ENCODE assay signal across 9 cellular contexts in genomic region chr5:114360816-114361723, GRCh38. TPM values are rescaled to one million over a fixed set of nuclear protein-coding genes. Genes with fewer than 3 reads are reported as not detected.
A peak's percentile ranks its signal among the peaks of the same experiment; 100 is the strongest.
DNase-seq lines count a peak whose midpoint lies in the region; ATAC-seq and TF ChIP-seq lines count a peak whose summit lies in the region.
"Had no signal": no experiment of that assay in that cellular context is flagged by ENCODE, and none has a peak within 500 bp of the region (broad histone marks: within the 10 kb centered on the region; RNA-seq: fewer than 3 reads in every experiment).

No MANE protein-coding gene starts in this region.

- H3K27me3 Mint-ChIP-seq in endodermal cell (ENCODE audit: insufficient read depth) = peaks cover 30% of the 10 kb centered on the region
- peaks cover 21 to 44% of the 10 kb centered on the region in 2 donors for H3K27me3 Mint-ChIP-seq in CD8-positive, alpha-beta memory T cell

- POLR2A ChIA-PET in CD8-positive, alpha-beta memory T cell (lab: Charles Lee) = no interaction called here

- H3K27me3 ChIP-seq in GM06990 (replicated peaks; ENCODE audit: control insufficient read depth, insufficient read depth, low read length) (no peaks in the 10 kb centered on the region; the same call in none of the 2 replicates), H7 (ENCODE audit: control insufficient read depth, insufficient read depth, low read length) (peaks cover 18% of the 10 kb centered on the region), endodermal cell (ENCODE audit: control insufficient read depth, insufficient read depth, low read length, poor library complexity, severe bottlenecking) (peaks cover 34% of the 10 kb centered on the region)
- H3K27me3 ChIP-seq in CD8-positive, alpha-beta memory T cell (ENCODE audit: insufficient read depth, low read length, poor library complexity, severe bottlenecking) = peaks cover 8% of the 10 kb centered on the region

- CTCF ChIA-PET in CD8-positive, alpha-beta memory T cell (lab: Charles Lee) = interaction anchor here (0.6 kb wide), 1 partner anchor 14 kb away, joined by 3 read pairs; no protein-coding TSS in a partner anchor

- no peaks in the 10 kb centered on the region for H3K9me3 Mint-ChIP-seq in endodermal cell
- peaks cover 0 to 7% (median 6%) of the 10 kb centered on the region in 5 donors for H3K9me3 Mint-ChIP-seq in CD8-positive, alpha-beta memory T cell

- no peaks in the 10 kb centered on the region for H3K9me3 ChIP-seq in endodermal cell (ENCODE audit: control insufficient read depth, low read length)
- H3K9me3 ChIP-seq in mucosa of descending colon = no peaks in the 10 kb centered on the region
- H3K9me3 ChIP-seq in CD8-positive, alpha-beta memory T cell (ENCODE audit: low read length) = no peaks in the 10 kb centered on the region

- DNase-seq in GM06990 (ENCODE audit: extremely low read depth, insufficient read length) (peak; percentile 87), H7 (peak; percentile 90), NCI-H526 (lab: John Stamatoyannopoulos, UW) (peak; percentile 53 to 73), endodermal cell (peak; percentile 95), mucosa of descending colon (peak; percentile 42 to 52 (median 47)), kidney glomerular epithelial cell (lab: John Stamatoyannopoulos, UW) (no peak)
- DNase-seq in stimulated activated naive CD4-positive, alpha-beta T cell treated with Interleukin-2 at 50 U/mL for 16 hours (lab: John Stamatoyannopoulos, UW) = no peak
- no peak for DNase-seq in CD8-positive, alpha-beta memory T cell
- DNase-seq: naive B cell had no signal

- peak; percentile 12 for ATAC-seq in mucosa of descending colon

- TF ChIP-seq CTCF in GM06990 (IDR thresholded peaks at IDR 0.05; ENCODE audit: insufficient read depth, low read length, poor library complexity, severe bottlenecking) = peak; percentile 47
- TF ChIP-seq CTCF in endodermal cell (conservative IDR thresholded peaks at IDR 0.05) = peak; percentile 78
- TF ChIP-seq CTCF in mucosa of descending colon (IDR thresholded peaks at IDR 0.05) = no peak

- H3K36me3 ChIP-seq in GM06990 (ENCODE audit: control insufficient read depth, insufficient read depth, low read length) = no peaks in the 10 kb centered on the region
- no peaks in the 10 kb centered on the region for H3K36me3 ChIP-seq in H7 (replicated peaks; ENCODE audit: control insufficient read depth, insufficient read depth, low read length)
- no peaks in the 10 kb centered on the region for H3K36me3 ChIP-seq in endodermal cell (ENCODE audit: control insufficient read depth, insufficient read depth, low read length)
- H3K36me3 ChIP-seq in mucosa of descending colon (ENCODE audit: low read depth) = no peaks in the 10 kb centered on the region
- no peaks in the 10 kb centered on the region for H3K36me3 ChIP-seq in CD8-positive, alpha-beta memory T cell (ENCODE audit: insufficient read depth, low read length)

- H3K4me1 Mint-ChIP-seq in endodermal cell = peaks cover 17% of the 10 kb centered on the region
- no peaks in the 10 kb centered on the region for H3K4me1 Mint-ChIP-seq in CD8-positive, alpha-beta memory T cell

- no peaks in the 10 kb centered on the region for H3K36me3 Mint-ChIP-seq in endodermal cell (ENCODE audit: low read depth)
- no peaks in the 10 kb centered on the region for H3K36me3 Mint-ChIP-seq in CD8-positive, alpha-beta memory T cell

- WGBS in endodermal cell (ENCODE audit: insufficient coverage in 1 of 2, insufficient read length in 1 of 2), 2 experiments = 0 to 1% methylated on average over 19 to 78 of the region's 78 CpGs

- H3K27ac ChIP-seq in endodermal cell (ENCODE audit: low read depth, low read length) = peak overlapping the region; percentile 13
- H3K27ac ChIP-seq in CD8-positive, alpha-beta memory T cell (ENCODE audit: low read depth, low read length) = no peak overlapping the region

- intact Hi-C loops in mucosa of descending colon (cut with DNase I, micrococcal nuclease) = no loop called here

- peak overlapping the region; percentile 93 for H3K27ac Mint-ChIP-seq in endodermal cell
- no peak overlapping the region for H3K27ac Mint-ChIP-seq in CD8-positive, alpha-beta memory T cell
- H3K27ac Mint-ChIP-seq: naive B cell had no signal

- H3K9ac ChIP-seq in endodermal cell (ENCODE audit: extremely low read depth, low read length, poor library complexity, severe bottlenecking) = peak overlapping the region; percentile 53

- H3K4me3 Mint-ChIP-seq in endodermal cell = peak overlapping the region; percentile 93
- no peak overlapping the region for H3K4me3 Mint-ChIP-seq in CD8-positive, alpha-beta memory T cell

- H3K4me3 ChIP-seq in GM06990 (replicated peaks; ENCODE audit: low read depth, low read length) (peak overlapping the region; percentile 74), H7 (ENCODE audit: insufficient read depth, low read depth, low read length) (peak overlapping the region; percentile 95), endodermal cell (ENCODE audit: low read length) (peak overlapping the region; percentile 79), mucosa of descending colon (peak overlapping the region; percentile 3)
- H3K4me3 ChIP-seq in CD8-positive, alpha-beta memory T cell (ENCODE audit: low read length) = no peak overlapping the region

- H3K4me1 ChIP-seq in endodermal cell (ENCODE audit: control insufficient read depth, insufficient read depth, low read length) (peaks cover 5% of the 10 kb centered on the region), mucosa of descending colon (ENCODE audit: low read depth) (peaks cover 22% of the 10 kb centered on the region)
- no peaks in the 10 kb centered on the region for H3K4me1 ChIP-seq in CD8-positive, alpha-beta memory T cell (ENCODE audit: insufficient read depth, low read length)

RNA-seq across cellular contexts. Expression of gene KCNN2, which starts 0.8 kb away (rescaled TPM):
- 8.2 and 13.7 TPM in 2 replicates for total RNA-seq in H7 (2014; rRNA removed; shearing (Covaris generic))
- 1 to 10 TPM; 3.0 to 4.7 TPM for total RNA-seq in endodermal cell
- polyA plus RNA-seq in endodermal cell (2013, experiment 1 of 2) = 3.5 TPM
- 2.9 TPM for polyA plus RNA-seq in endodermal cell (2013, experiment 2 of 2)
- 1 to 10 TPM in 1 of 3 donors, under 1 TPM in 2; 0.48 to 3.5 (median 0.96) TPM for total RNA-seq in mucosa of descending colon
- not detected for total RNA-seq in CD8-positive, alpha-beta memory T cell
- not detected for polyA plus RNA-seq in CD8-positive, alpha-beta memory T cell

Comparison
In these comparisons a context has a peak if more than half of its experiments do, and no peak if none do; other contexts are left out.
1. DNase-seq: peak in GM06990 (single experiment), H7 (single experiment), NCI-H526 (2 of 2), endodermal cell (single experiment) and mucosa of descending colon (3 of 3); none in stimulated activated naive CD4-positive, alpha-beta T cell treated with Interleukin-2 at 50 U/mL for 16 hours (single experiment), kidney glomerular epithelial cell (single experiment) and CD8-positive, alpha-beta memory T cell (0 of 5).